ENCODE assay signal across 6 cellular contexts in the genomic region with DNA sequence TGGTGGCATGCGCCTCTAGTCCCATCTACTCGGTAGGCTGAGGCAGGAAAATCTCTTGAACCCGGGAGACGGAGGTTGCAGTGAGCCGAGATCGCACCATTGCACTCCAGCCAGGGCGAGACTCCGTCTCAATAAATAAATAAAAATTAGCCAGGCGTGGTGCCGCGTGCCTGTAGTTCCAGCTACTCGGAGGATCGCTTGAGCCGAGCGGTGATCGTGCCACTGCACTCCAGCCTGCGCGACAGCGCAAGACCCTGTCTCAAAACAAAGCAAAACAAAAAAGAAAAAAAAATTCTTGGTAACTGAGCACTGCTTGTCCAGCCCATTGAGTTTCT. TPM values are rescaled to one million over a fixed set of nuclear protein-coding genes. Genes with fewer than 3 reads are reported as not detected.
DNase-seq lines count a peak whose midpoint lies in the region; ATAC-seq, FAIRE-seq and TF ChIP-seq lines count a peak whose summit lies in the region.

No MANE protein-coding gene starts in this region.

- no peak overlapping the region for H2BK12ac ChIP-seq in H1 (ENCODE audit: low read depth, low read length)

- peaks cover 71% of the 10 kb centered on the region for H3K36me3 ChIP-seq in KOPT-K1 (ENCODE audit: insufficient read depth, low read length)
- H3K36me3 ChIP-seq in H1 (ENCODE audit: control insufficient read depth in 2 of 4, insufficient read depth in 4 of 4, low read length in 3 of 4) = peaks cover 9 to 51% (median 32%) of the 10 kb centered on the region in 4 experiments; a peak in 7 of 8 replicates
- peaks cover 29 to 53% (median 44%) of the 10 kb centered on the region in 4 donors for H3K36me3 ChIP-seq in sigmoid colon

- H4K20me1 ChIP-seq in H1 (replicated peaks in 1 of 2; ENCODE audit: control insufficient read depth in 1 of 2, insufficient read depth in 2 of 2, low read length in 2 of 2) = peaks cover 0 to 2% of the 10 kb centered on the region in 2 experiments

- TF ChIP-seq EP300 in H1 (IDR thresholded peaks at IDR 0.05; ENCODE audit: borderline replicate concordance in 1 of 2, low read depth in 2 of 2, low read length in 2 of 2) = no peak
- TF ChIP-seq EP300 in sigmoid colon (IDR thresholded peaks at IDR 0.05) = no peak

- DNase-seq in H1 (ENCODE audit: low read depth in 1 of 2, low spot score in 2 of 2) = no peak
- DNase-seq in sigmoid colon = no peak
- no peak for DNase-seq in NCI-H2227 treated with DMSO at 0.1 percent for 48 hours (lab: John Stamatoyannopoulos, UW)

- H3K9ac ChIP-seq in H1 (replicated peaks in 1 of 4; ENCODE audit: extremely low read depth in 1 of 4, low read depth in 3 of 4, low read length in 3 of 4) = no peak overlapping the region; a peak in 1 of 7 replicates

- no peak overlapping the region for H2BK15ac ChIP-seq in H1 (ENCODE audit: low read length)

- CTCF ChIA-PET in H1 (lab: Charles Lee; ENCODE audit: partially characterized antibody) = interaction anchor here (0.8 to 2.1 kb wide), 3 partner anchors 11 to 56 kb away, joined by 3 to 4 read pairs (median 3); a partner anchor contains a TSS

- H3K27me3 ChIP-seq in H1 (replicated peaks in 1 of 4; ENCODE audit: control insufficient read depth in 3 of 4, extremely low read depth in 1 of 4, insufficient read depth in 3 of 4, low read length in 3 of 4) = no peaks in the 10 kb centered on the region
- H3K27me3 ChIP-seq in sigmoid colon = no peaks in the 10 kb centered on the region

- TF ChIP-seq POLR2A in H1 (IDR thresholded peaks at IDR 0.05; ENCODE audit: control extremely low read depth in 1 of 2, low read depth in 2 of 2, low read length in 2 of 2) (no peak), sigmoid colon (IDR thresholded peaks at IDR 0.05) (no peak)

- H3K27ac ChIP-seq in KOPT-K1 (ENCODE audit: low read depth, low read length, poor library complexity, severe bottlenecking) (peak overlapping the region; percentile 79), H1 (ENCODE audit: low read depth, low read length) (no peak overlapping the region), sigmoid colon (peak overlapping the region; percentile 84 to 91 (median 86))

- peak overlapping the region; percentile 40 for H3K56ac ChIP-seq in H1 (replicated peaks; ENCODE audit: insufficient read length, low read depth, low read length)

- H3K23ac ChIP-seq in H1 (ENCODE audit: insufficient read length) = no peak overlapping the region

- no peak overlapping the region for H2BK120ac ChIP-seq in H1 (replicated peaks; ENCODE audit: low read depth, low read length)

- peaks cover 6% of the 10 kb centered on the region for H3K23me2 ChIP-seq in H1 (ENCODE audit: low read depth, low read length)

- intact Hi-C loops in sigmoid colon (cut with DNase I) = loop anchor here (2.0 kb wide), 2 partner anchors 15 to 27 kb away; a partner anchor contains a TSS

- H4K91ac ChIP-seq in H1 (replicated peaks; ENCODE audit: insufficient read length, low read length) = no peak overlapping the region

- TF ChIP-seq CTCF in H1 (IDR thresholded peaks at IDR 0.05; ENCODE audit: control extremely low read depth in 1 of 3, insufficient read depth in 1 of 3, low read depth in 1 of 3, low read length in 3 of 3) (no peak), sigmoid colon (IDR thresholded peaks at IDR 0.05) (no peak)

- ATAC-seq in GM18511 (IDR thresholded peaks at IDR 0.05; ENCODE audit: unreplicated experiment) = no peak
- ATAC-seq in HG03159 (IDR thresholded peaks at IDR 0.05; ENCODE audit: unreplicated experiment) = no peak

- H3K4ac ChIP-seq in H1 (replicated peaks; ENCODE audit: insufficient read length, low read depth, low read length) = peak overlapping the region; percentile 40

- POLR2A ChIA-PET in H1 (lab: Charles Lee; ENCODE audit: partially characterized antibody) = interaction anchor here (1.1 to 9.9 kb wide), 9 partner anchors 10 to 116 kb away, joined by 3 to 87 read pairs (median 7); a partner anchor contains a TSS

- no peaks in the 10 kb centered on the region for H3K9me3 ChIP-seq in KOPT-K1 (ENCODE audit: insufficient read depth, low read length, poor library complexity, severe bottlenecking)
- H3K9me3 ChIP-seq in H1 (ENCODE audit: insufficient read depth in 2 of 2, low read depth in 1 of 2, low read length in 1 of 2) = no peaks in the 10 kb centered on the region
- no peaks in the 10 kb centered on the region for H3K9me3 ChIP-seq in sigmoid colon

- H3K4me1 ChIP-seq in H1 (replicated peaks in 1 of 4; ENCODE audit: control insufficient read depth in 3 of 4, insufficient read depth in 4 of 4, low read length in 3 of 4) = no peaks in the 10 kb centered on the region; a peak in 1 of 7 replicates
- peaks cover 0 to 25% (median 22%) of the 10 kb centered on the region in 4 donors for H3K4me1 ChIP-seq in sigmoid colon

- no peak overlapping the region for H2BK5ac ChIP-seq in H1 (ENCODE audit: low read depth, low read length)

- H3K4me3 ChIP-seq in H1 (ENCODE audit: extremely low read depth in 1 of 4, insufficient read depth in 2 of 4, low read depth in 3 of 4, low read length in 4 of 4) = peak overlapping the region; percentile 82 to 98 (median 94)
- peak overlapping the region; percentile 57 to 89 (median 75) for H3K4me3 ChIP-seq in sigmoid colon

- H2AFZ ChIP-seq in H1 (ENCODE audit: low read length) = peak overlapping the region; percentile 98

- no peak overlapping the region for H2AK5ac ChIP-seq in H1 (ENCODE audit: low read depth, low read length)

- H3K79me1 ChIP-seq in H1 (ENCODE audit: low read depth, low read length) = peaks cover 3% of the 10 kb centered on the region; the same call in 1 of the 2 replicates

- H3K14ac ChIP-seq in H1 (ENCODE audit: insufficient read length) = no peak overlapping the region

- H3K4me2 ChIP-seq in H1 (ENCODE audit: insufficient read depth in 1 of 2, low read depth in 2 of 2, low read length in 2 of 2) = peak overlapping the region; percentile 92 to 93

- peaks cover 0 to 19% of the 10 kb centered on the region in 2 experiments; a peak in 2 of 4 replicates for H3K79me2 ChIP-seq in H1 (ENCODE audit: control insufficient read depth in 1 of 2, insufficient read depth in 2 of 2, low read length in 2 of 2)

- no peak for FAIRE-seq in H1 (lab: Jason Lieb, UNC)

- no peak overlapping the region for H3K18ac ChIP-seq in H1 (ENCODE audit: extremely low read depth, low read length)

- WGBS in H1 (ENCODE audit: extremely low coverage in 1 of 2, insufficient coverage in 1 of 2, insufficient read length in 1 of 2, insufficient replicate concordance in 2 of 2, low coverage in 1 of 2, low lambda C conversion rate in 2 of 2, missing lambda C conversion rate in 1 of 2), 2 experiments = 61% methylated on average over 19 of the region's 19 CpGs; no CpG with 5 or more reads in 1 of the 2 experiments
- 5 to 21% methylated on average over 19 of the region's 19 CpGs for WGBS in sigmoid colon, 2 donors

- H2BK20ac ChIP-seq in H1 (ENCODE audit: low read length) = no peak overlapping the region; the same call in 1 of the 2 replicates

- H4K5ac ChIP-seq in H1 (ENCODE audit: insufficient read length, low read depth, low read length) = no peak overlapping the region

- no peak overlapping the region for H4K8ac ChIP-seq in H1 (ENCODE audit: extremely low read depth, insufficient read depth, low read length)

- TF ChIP-seq RAD21 in H1 (IDR thresholded peaks at IDR 0.05 in 1 of 2, conservative IDR thresholded peaks at IDR 0.05 in 1 of 2; ENCODE audit: low read depth in 2 of 2, low read length in 2 of 2) = no peak

RNA-seq across cellular contexts. Expression of a gene that starts 0.7 kb away (rescaled TPM):
- 22.7 and 22.8 TPM in 2 replicates for total RNA-seq in H1 (2021; fragmentation: NEBNext Ultra II Directional; extraction: Animal tissue kit (Norgen Biotek cat#: 25700))
- polyA plus RNA-seq in H1 (2011; rRNA removed) = 15.3 and 19.5 TPM in 2 replicates
- 20.9 TPM for polyA plus RNA-seq in H1 (2011; cell fraction: cytosol; rRNA removed)
- polyA plus RNA-seq in H1 (2011; cell fraction: nucleus; rRNA removed) = 22.3 TPM
- 17.2 to 21.3 TPM (median 19.7 TPM) in 4 replicates for polyA plus RNA-seq in H1 (2012, experiment 1 of 2)
- 14.6 TPM for polyA plus RNA-seq in H1 (2012, experiment 2 of 2)
- 13.0 TPM for polyA plus RNA-seq in H1 (2013, experiment 1 of 2)
- 12.8 TPM for polyA plus RNA-seq in H1 (2013, experiment 2 of 2)
- polyA minus RNA-seq in H1 (2011; rRNA and poly(A)+ RNA removed) = 17.3 and 19.8 TPM in 2 replicates
- 11.5 TPM for polyA minus RNA-seq in H1 (2011; cell fraction: cytosol; rRNA and poly(A)+ RNA removed)
- 16.8 TPM for polyA minus RNA-seq in H1 (2011; cell fraction: nucleus; rRNA and poly(A)+ RNA removed)
- total RNA-seq in sigmoid colon = 10 to 100 TPM; 13.2 to 18.0 (median 15.1) TPM
- polyA plus RNA-seq in sigmoid colon = 10 to 100 TPM; 19.2 to 35.0 (median 29.8) TPM

RNA-seq across cellular contexts. Expression of a gene that starts 9.4 kb away (rescaled TPM):
- total RNA-seq in H1 (2021; fragmentation: NEBNext Ultra II Directional; extraction: Animal tissue kit (Norgen Biotek cat#: 25700)) = 0.41 and 0.84 TPM in 2 replicates
- polyA plus RNA-seq in H1 (2011; rRNA removed) (2.1 and 3.5 TPM in 2 replicates), sigmoid colon (1 to 10 TPM in 1 of 3 donors, under 1 TPM in 2; 0.60 to 2.4 (median 0.69) TPM)
- polyA plus RNA-seq in H1 (2011; cell fraction: cytosol; rRNA removed) = 2.5 TPM
- polyA plus RNA-seq in H1 (2011; cell fraction: nucleus; rRNA removed) = 8.9 TPM
- 0.13 to 0.72 TPM (median 0.34 TPM) in 3 of 4 replicates, not detected in the other for polyA plus RNA-seq in H1 (2012, experiment 1 of 2)
- polyA plus RNA-seq in H1 (2012, experiment 2 of 2) = 0.28 TPM
- 0.75 TPM for polyA plus RNA-seq in H1 (2013, experiment 1 of 2)
- polyA plus RNA-seq in H1 (2013, experiment 2 of 2) = 0.64 TPM
- polyA minus RNA-seq in H1 (2011; rRNA and poly(A)+ RNA removed) = 0.35 and 0.37 TPM in 2 replicates
- polyA minus RNA-seq in H1 (2011; cell fraction: cytosol; rRNA and poly(A)+ RNA removed) = 1.1 TPM
- polyA minus RNA-seq in H1 (2011; cell fraction: nucleus; rRNA and poly(A)+ RNA removed) = 1.1 TPM
- under 1 TPM in 2 of 4 donors, not detected in 2; 0.36 to 0.95 TPM for total RNA-seq in sigmoid colon

RNA-seq across cellular contexts. Expression of a gene that starts 16.4 kb away (rescaled TPM):
- total RNA-seq in H1 (2021; fragmentation: NEBNext Ultra II Directional; extraction: Animal tissue kit (Norgen Biotek cat#: 25700)) = 57.4 and 63.4 TPM in 2 replicates
- polyA plus RNA-seq in H1 (2011; rRNA removed) (25.3 and 41.7 TPM in 2 replicates), sigmoid colon (10 to 100 TPM; 70.3 to 79.4 (median 73.5) TPM)
- polyA plus RNA-seq in H1 (2011; cell fraction: cytosol; rRNA removed) = 68.2 TPM
- polyA plus RNA-seq in H1 (2011; cell fraction: nucleus; rRNA removed) = 40.4 TPM
- polyA plus RNA-seq in H1 (2012, experiment 1 of 2) = 72.5 to 106 TPM (median 80.1 TPM) in 4 replicates
- 12.2 TPM for polyA plus RNA-seq in H1 (2012, experiment 2 of 2)
- polyA plus RNA-seq in H1 (2013, experiment 1 of 2) = 79.1 TPM
- 76.3 TPM for polyA plus RNA-seq in H1 (2013, experiment 2 of 2)
- polyA minus RNA-seq in H1 (2011; rRNA and poly(A)+ RNA removed) = 30.8 and 43.1 TPM in 2 replicates
- polyA minus RNA-seq in H1 (2011; cell fraction: cytosol; rRNA and poly(A)+ RNA removed) = 32.4 TPM
- polyA minus RNA-seq in H1 (2011; cell fraction: nucleus; rRNA and poly(A)+ RNA removed) = 38.0 TPM
- 100 to 1,000 TPM; 120 to 146 (median 136) TPM for total RNA-seq in sigmoid colon

RNA-seq across cellular contexts. Expression of a gene that starts 16.6 kb away (rescaled TPM):
- 75.2 and 77.1 TPM in 2 replicates for total RNA-seq in H1 (2021; fragmentation: NEBNext Ultra II Directional; extraction: Animal tissue kit (Norgen Biotek cat#: 25700))
- polyA plus RNA-seq in H1 (2011; rRNA removed) (146 and 154 TPM in 2 replicates), sigmoid colon (100 to 1,000 TPM; 189 to 360 (median 314) TPM)
- 160 TPM for polyA plus RNA-seq in H1 (2011; cell fraction: cytosol; rRNA removed)
- polyA plus RNA-seq in H1 (2011; cell fraction: nucleus; rRNA removed) = 101 TPM
- 115 to 141 TPM (median 125 TPM) in 4 replicates for polyA plus RNA-seq in H1 (2012, experiment 1 of 2)
- 153 TPM for polyA plus RNA-seq in H1 (2012, experiment 2 of 2)
- polyA plus RNA-seq in H1 (2013, experiment 1 of 2) = 146 TPM
- 141 TPM for polyA plus RNA-seq in H1 (2013, experiment 2 of 2)
- polyA minus RNA-seq in H1 (2011; rRNA and poly(A)+ RNA removed) = 14.0 and 14.1 TPM in 2 replicates
- 23.7 TPM for polyA minus RNA-seq in H1 (2011; cell fraction: cytosol; rRNA and poly(A)+ RNA removed)
- polyA minus RNA-seq in H1 (2011; cell fraction: nucleus; rRNA and poly(A)+ RNA removed) = 26.5 TPM
- 10 to 100 TPM; 48.7 to 90.3 (median 73.6) TPM for total RNA-seq in sigmoid colon

RNA-seq across cellular contexts. Expression of a gene that starts 24.7 kb away (rescaled TPM):
- total RNA-seq in H1 (2021; fragmentation: NEBNext Ultra II Directional; extraction: Animal tissue kit (Norgen Biotek cat#: 25700)) = 21.9 and 29.0 TPM in 2 replicates
- polyA plus RNA-seq in H1 (2011; rRNA removed) (40.9 and 53.6 TPM in 2 replicates), sigmoid colon (10 to 100 TPM in 1 of 3 donors, 1 to 10 TPM in 2; 3.9 to 30.5 (median 5.4) TPM)
- polyA plus RNA-seq in H1 (2011; cell fraction: cytosol; rRNA removed) = 60.7 TPM
- polyA plus RNA-seq in H1 (2011; cell fraction: nucleus; rRNA removed) = 150 TPM
- 18.6 to 36.7 TPM (median 30.0 TPM) in 4 replicates for polyA plus RNA-seq in H1 (2012, experiment 1 of 2)
- 23.3 TPM for polyA plus RNA-seq in H1 (2012, experiment 2 of 2)
- 21.1 TPM for polyA plus RNA-seq in H1 (2013, experiment 1 of 2)
- polyA plus RNA-seq in H1 (2013, experiment 2 of 2) = 20.3 TPM
- polyA minus RNA-seq in H1 (2011; rRNA and poly(A)+ RNA removed) = 28.2 and 35.4 TPM in 2 replicates
- polyA minus RNA-seq in H1 (2011; cell fraction: cytosol; rRNA and poly(A)+ RNA removed) = 10.3 TPM
- 49.2 TPM for polyA minus RNA-seq in H1 (2011; cell fraction: nucleus; rRNA and poly(A)+ RNA removed)
- 10 to 100 TPM; 27.3 to 40.2 (median 35.6) TPM for total RNA-seq in sigmoid colon
